8 cellular contexts compared by ENCODE assay signal in genomic region chr1:51878307-51878615, GRCh38. TPM values are rescaled to one million over a fixed set of nuclear protein-coding genes. Genes with fewer than 3 reads are reported as not detected.
DNase-seq lines count a peak whose midpoint lies in the region; ATAC-seq and TF ChIP-seq lines count a peak whose summit lies in the region.

No MANE protein-coding gene starts in this region.

- no peak for TF ChIP-seq CTCF in fibroblast of lung (conservative IDR thresholded peaks at IDR 0.05 in 1 of 2, IDR thresholded peaks at IDR 0.05 in 1 of 2; ENCODE audit: low read depth in 1 of 2, low read length in 2 of 2)
- TF ChIP-seq CTCF in smooth muscle cell (IDR thresholded peaks at IDR 0.05; ENCODE audit: borderline replicate concordance, insufficient read depth, poor library complexity, severe bottlenecking), result no peak

- H3K79me2 ChIP-seq in fibroblast of lung (ENCODE audit: control insufficient read depth, insufficient read depth, low read length) (peaks cover 50% of the 10 kb centered on the region), smooth muscle cell (ENCODE audit: low read depth) (peaks cover 50% of the 10 kb centered on the region)

- no peaks in the 10 kb centered on the region for H3K9me3 Mint-ChIP-seq in stimulated activated effector memory CD8-positive, alpha-beta T cell treated with anti-CD3 and anti-CD28 coated beads, Interleukin-12 subunit alpha, Interleukin-12 subunit beta, amount 100 ng/mL, for 72 hours

- WGBS in smooth muscle cell (ENCODE audit: low lambda C conversion rate), result under 1% methylated on average over 17 of the region's 17 CpGs

- H3K4me3 ChIP-seq in HUES48 (ENCODE audit: low read depth, low read length) (peak overlapping the region; percentile 99), fibroblast of lung (replicated peaks in 1 of 4; ENCODE audit: control extremely low read depth in 1 of 4, insufficient read depth in 1 of 4, low read depth in 3 of 4, low read length in 4 of 4) (peak overlapping the region; percentile 73 to 100 (median 94)), smooth muscle cell (peak overlapping the region; percentile 97)

- no peaks in the 10 kb centered on the region for H3K27me3 ChIP-seq in HUES48 (ENCODE audit: control insufficient read depth, insufficient read depth, low read length)
- H3K27me3 ChIP-seq in fibroblast of lung (ENCODE audit: control insufficient read depth, insufficient read depth, low read length), result no peaks in the 10 kb centered on the region
- H3K27me3 ChIP-seq in smooth muscle cell (ENCODE audit: low read depth), result peaks cover 14% of the 10 kb centered on the region

- H3K4me1 Mint-ChIP-seq in stimulated activated effector memory CD8-positive, alpha-beta T cell treated with anti-CD3 and anti-CD28 coated beads, Interleukin-12 subunit alpha, Interleukin-12 subunit beta, amount 100 ng/mL, for 72 hours, result peaks cover 19% of the 10 kb centered on the region

- H3K9me3 ChIP-seq in HUES48 (ENCODE audit: control insufficient read depth, insufficient read depth, low read length), result no peaks in the 10 kb centered on the region
- no peaks in the 10 kb centered on the region for H3K9me3 ChIP-seq in fibroblast of lung (ENCODE audit: control insufficient read depth, insufficient read depth, low read depth, low read length)
- H3K9me3 ChIP-seq in smooth muscle cell (replicated peaks; ENCODE audit: low read depth), result no peaks in the 10 kb centered on the region

- peaks cover 17% of the 10 kb centered on the region for H3K4me1 ChIP-seq in HUES48 (ENCODE audit: control insufficient read depth, insufficient read depth, low read length)
- H3K4me1 ChIP-seq in fibroblast of lung (ENCODE audit: control insufficient read depth, extremely low read depth, insufficient read depth, low read length), result peaks cover 2% of the 10 kb centered on the region
- H3K4me1 ChIP-seq in smooth muscle cell (ENCODE audit: low read depth), result peaks cover 32% of the 10 kb centered on the region

- no peak overlapping the region for H3K4me3 Mint-ChIP-seq in stimulated activated effector memory CD8-positive, alpha-beta T cell treated with anti-CD3 and anti-CD28 coated beads, Interleukin-12 subunit alpha, Interleukin-12 subunit beta, amount 100 ng/mL, for 72 hours

- H3K36me3 Mint-ChIP-seq in stimulated activated effector memory CD8-positive, alpha-beta T cell treated with anti-CD3 and anti-CD28 coated beads, Interleukin-12 subunit alpha, Interleukin-12 subunit beta, amount 100 ng/mL, for 72 hours, result peaks cover 21% of the 10 kb centered on the region

- H3K27ac Mint-ChIP-seq in stimulated activated effector memory CD8-positive, alpha-beta T cell treated with anti-CD3 and anti-CD28 coated beads, Interleukin-12 subunit alpha, Interleukin-12 subunit beta, amount 100 ng/mL, for 72 hours, result no peak overlapping the region

- ATAC-seq in GM19455 (IDR thresholded peaks at IDR 0.05; ENCODE audit: unreplicated experiment) (peak; percentile 27), GM21390 (IDR thresholded peaks at IDR 0.05; ENCODE audit: unreplicated experiment) (no peak), left lobe of liver (no peak)
- no peak for ATAC-seq in stimulated activated effector memory CD8-positive, alpha-beta T cell treated with anti-CD3 and anti-CD28 coated beads, Interleukin-12 subunit alpha, Interleukin-12 subunit beta, amount 100 ng/mL, for 72 hours

- DNase-seq in fibroblast of lung (ENCODE audit: low read depth in 2 of 2) (no peak), smooth muscle cell (lab: John Stamatoyannopoulos, UW; ENCODE audit: unreplicated experiment) (no peak), EL (no peak), left lobe of liver (ENCODE audit: low spot score) (no peak)
- no peak for DNase-seq in stimulated activated effector memory CD8-positive, alpha-beta T cell treated with anti-CD3 and anti-CD28 coated beads, Interleukin-12 subunit alpha, Interleukin-12 subunit beta, amount 100 ng/mL, for 72 hours (ENCODE audit: low spot score in 2 of 2)

- peak overlapping the region; percentile 99 for H3K27ac ChIP-seq in HUES48 (ENCODE audit: low read depth, low read length)
- H3K27ac ChIP-seq in fibroblast of lung (ENCODE audit: insufficient read depth, low read length), result peak overlapping the region; percentile 98
- peak overlapping the region; percentile 93 for H3K27ac ChIP-seq in smooth muscle cell (ENCODE audit: low read depth)

- H3K9ac ChIP-seq in HUES48 (ENCODE audit: low read depth, low read length) (peak overlapping the region; percentile 95), fibroblast of lung (ENCODE audit: insufficient read depth, low read length) (peak overlapping the region; percentile 95), smooth muscle cell (ENCODE audit: low read depth) (peak overlapping the region; percentile 98)

- H3K4me2 ChIP-seq in fibroblast of lung (ENCODE audit: extremely low read depth, insufficient read depth, low read length) (peak overlapping the region; percentile 64), smooth muscle cell (peak overlapping the region; percentile 98)

- H4K20me1 ChIP-seq in fibroblast of lung (ENCODE audit: control insufficient read depth, extremely low read depth, insufficient read depth, low read length) (no peaks in the 10 kb centered on the region), smooth muscle cell (ENCODE audit: low read depth) (peaks cover 37% of the 10 kb centered on the region)

- H2AFZ ChIP-seq in fibroblast of lung (ENCODE audit: low read length) (peak overlapping the region; percentile 24), smooth muscle cell (ENCODE audit: low read depth) (peak overlapping the region; percentile 73)

- H3K36me3 ChIP-seq in HUES48 (ENCODE audit: control insufficient read depth, insufficient read depth, low read length) (no peaks in the 10 kb centered on the region), fibroblast of lung (ENCODE audit: control insufficient read depth, insufficient read depth, low read length) (peaks cover 1% of the 10 kb centered on the region), smooth muscle cell (ENCODE audit: low read depth) (no peaks in the 10 kb centered on the region)

- H3F3A ChIP-seq in smooth muscle cell (ENCODE audit: low read depth), result peaks cover 11% of the 10 kb centered on the region

RNA-seq across cellular contexts. Expression of gene NRDC, which starts 0.3 kb away (rescaled TPM):
- total RNA-seq in fibroblast of lung (79.1 and 116 TPM in 2 replicates), smooth muscle cell (81.5 and 88.4 TPM in 2 replicates), left lobe of liver (86.1 TPM)
- polyA plus RNA-seq in fibroblast of lung (136 and 142 TPM in 2 replicates), smooth muscle cell (95.2 and 96.1 TPM in 2 replicates)
- 167 and 185 TPM in 2 replicates for polyA plus RNA-seq in fibroblast of lung (2012)
- 134 and 202 TPM in 2 replicates for polyA minus RNA-seq in fibroblast of lung (ENCODE audit: low replicate concordance)
